1 cellular context compared by ENCODE assay signal in genomic region chr3:152241142-152242067, GRCh38.
TF ChIP-seq lines count a peak whose summit lies in the region.

No MANE protein-coding gene starts in this region.

TF ChIP-seq in HepG2, 621 proteins besides CTCF, POLR2A, EP300 and RAD21 (continued from another document):
- TF ChIP-seq ZGPAT (CRISPR knock-in tag; IDR thresholded peaks at IDR 0.05) (no peak), RBM22 (optimal IDR thresholded peaks at IDR 0.05; ENCODE audit: low read length) (no peak), ZNF232 (CRISPR knock-in tag; IDR thresholded peaks at IDR 0.05; ENCODE audit: borderline replicate concordance) (no peak)
- TF ChIP-seq, protein P1, sequence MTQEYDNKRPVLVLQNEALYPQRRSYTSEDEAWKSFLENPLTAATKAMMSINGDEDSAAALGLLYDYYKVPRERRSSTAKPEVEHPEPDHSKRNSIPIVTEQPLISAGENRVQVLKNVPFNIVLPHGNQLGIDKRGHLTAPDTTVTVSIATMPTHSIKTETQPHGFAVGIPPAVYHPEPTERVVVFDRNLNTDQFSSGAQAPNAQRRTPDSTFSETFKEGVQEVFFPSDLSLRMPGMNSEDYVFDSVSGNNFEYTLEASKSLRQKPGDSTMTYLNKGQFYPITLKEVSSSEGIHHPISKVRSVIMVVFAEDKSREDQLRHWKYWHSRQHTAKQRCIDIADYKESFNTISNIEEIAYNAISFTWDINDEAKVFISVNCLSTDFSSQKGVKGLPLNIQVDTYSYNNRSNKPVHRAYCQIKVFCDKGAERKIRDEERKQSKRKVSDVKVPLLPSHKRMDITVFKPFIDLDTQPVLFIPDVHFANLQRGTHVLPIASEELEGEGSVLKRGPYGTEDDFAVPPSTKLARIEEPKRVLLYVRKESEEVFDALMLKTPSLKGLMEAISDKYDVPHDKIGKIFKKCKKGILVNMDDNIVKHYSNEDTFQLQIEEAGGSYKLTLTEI (CRISPR knock-in tag; conservative IDR thresholded peaks at IDR 0.05) = no peak
